8 cellular contexts compared by ENCODE assay signal in the genomic region with DNA sequence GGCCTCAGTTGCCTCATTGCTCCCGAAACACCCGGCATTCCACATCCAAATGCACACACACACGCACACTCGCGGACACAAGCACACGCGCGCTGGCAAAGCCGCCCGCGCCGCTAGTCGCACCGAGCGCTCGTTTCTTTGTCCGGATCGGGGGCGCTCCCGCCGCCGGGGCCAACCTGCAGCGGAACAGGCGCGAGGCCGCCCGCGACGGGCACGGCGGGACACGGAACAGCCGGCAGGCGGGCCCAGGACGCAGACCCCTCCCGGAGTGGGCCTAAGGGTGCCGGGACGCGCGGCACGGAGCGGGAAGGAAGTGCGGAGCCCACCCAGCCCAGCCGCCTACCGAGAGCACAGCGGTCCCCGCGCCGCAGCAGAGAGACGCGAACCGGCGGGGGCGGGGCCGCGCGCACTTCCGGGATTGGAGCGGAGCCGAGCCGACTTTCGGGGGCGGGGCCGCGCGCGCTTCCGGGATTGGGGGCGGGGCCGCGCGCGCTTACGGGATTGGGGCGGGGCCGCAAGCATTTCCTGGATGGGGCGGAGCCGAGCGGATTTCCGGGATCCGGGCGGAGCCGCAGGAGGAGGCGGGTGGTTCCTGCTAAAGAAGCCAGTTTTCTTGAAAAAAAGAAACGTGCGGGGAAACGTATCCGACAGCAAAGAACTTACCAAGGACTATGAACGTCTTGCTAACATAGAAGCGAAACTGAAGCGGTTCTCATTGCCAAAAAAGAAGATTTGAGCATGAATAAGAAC. TPM values are rescaled to one million over a fixed set of nuclear protein-coding genes. Genes with fewer than 3 reads are reported as not detected.
DNase-seq lines count a peak whose midpoint lies in the region; ATAC-seq and TF ChIP-seq lines count a peak whose summit lies in the region.

CYBC1 (minus strand) TSS at position 396 of the 750 bp plus-strand sequence. CDS start 1,498 bp downstream, outside the sequence.

- peaks cover 6% of the 10 kb centered on the region for H3K36me3 Mint-ChIP-seq in mesothelial cell of epicardium

- H3K4me3 ChIP-seq in OCI-LY3 (ENCODE audit: low read length), result peak within 1 kb of the TSS; percentile 81

- no peaks in the 10 kb centered on the region for H3K27me3 Mint-ChIP-seq in mesothelial cell of epicardium (ENCODE audit: low read depth)

- no peaks in the 10 kb centered on the region for H3K27me3 ChIP-seq in OCI-LY3 (ENCODE audit: low read depth, low read length)

- in situ Hi-C loops in endometrial microvascular endothelial cells (cut with HindIII; ENCODE audit: inconsistent ontology term, low pct_unique_long_range_greater_than_20kb, low sequenced_read_pairs), result no loop called here

- H3K9me3 ChIP-seq in OCI-LY3 (ENCODE audit: insufficient read depth, low read length), result no peaks in the 10 kb centered on the region

- H3K36me3 ChIP-seq in OCI-LY3 (replicated peaks; ENCODE audit: low read depth, low read length), result peaks cover 26% of the 10 kb centered on the region

- DNase-seq in COLO668 (lab: John Stamatoyannopoulos, UW; ENCODE audit: unreplicated experiment) (peak; percentile 93), HuH-7 (ENCODE audit: low spot score) (peak; percentile 93), mesothelial cell of epicardium (ENCODE audit: low spot score in 2 of 2, unreplicated experiment in 2 of 2) (peak; percentile 94 to 96)
- DNase-seq in activated CD8-positive, alpha-beta memory T cell treated with anti-CD3 and anti-CD28 coated beads, Interleukin-2, amount 50 U/mL, for 4 hours, result peak; percentile 95
- DNase-seq in stimulated activated CD8-positive, alpha-beta memory T cell treated with anti-CD3 and anti-CD28 coated beads, Interleukin-15, amount 100 ng/mL, for 24 hours (ENCODE audit: low read depth), result peak; percentile 97

- peak within 1 kb of the TSS; percentile 97 for H3K27ac ChIP-seq in OCI-LY3 (ENCODE audit: low read length)

- H3K79me2 ChIP-seq in OCI-LY3 (ENCODE audit: low read length), result peaks cover 41% of the 10 kb centered on the region

- peaks cover 19% of the 10 kb centered on the region for H4K20me1 ChIP-seq in OCI-LY3 (ENCODE audit: insufficient read depth, low read length)

- peak within 1 kb of the TSS; percentile 96 for H3K27ac Mint-ChIP-seq in mesothelial cell of epicardium

- H3K4me3 Mint-ChIP-seq in mesothelial cell of epicardium, result peak within 1 kb of the TSS; percentile 75

- peaks cover 19% of the 10 kb centered on the region for H3K4me1 Mint-ChIP-seq in mesothelial cell of epicardium

- ATAC-seq in GM21381 (IDR thresholded peaks at IDR 0.05; ENCODE audit: unreplicated experiment), result peak; percentile 66

- H3K9ac ChIP-seq in OCI-LY3 (ENCODE audit: low read length), result peak within 1 kb of the TSS; percentile 89

- peaks cover 5% of the 10 kb centered on the region for H3K9me3 Mint-ChIP-seq in mesothelial cell of epicardium

- H3K4me1 ChIP-seq in OCI-LY3 (ENCODE audit: low read length), result peaks cover 20% of the 10 kb centered on the region

- H2AFZ ChIP-seq in OCI-LY3 (ENCODE audit: low read depth, low read length), result peak within 1 kb of the TSS; percentile 47; the same call in 1 of the 2 replicates

- no peak; the same call in 1 of the 2 replicates for TF ChIP-seq CTCF in OCI-LY3 (IDR thresholded peaks at IDR 0.05; ENCODE audit: low read depth, low read length)
- no peak for TF ChIP-seq CTCF in mesothelial cell of epicardium (IDR thresholded peaks at IDR 0.05; ENCODE audit: unreplicated experiment)

- H3K4me2 ChIP-seq in OCI-LY3 (ENCODE audit: low read length), result peak within 1 kb of the TSS; percentile 100

RNA-seq across cellular contexts. Expression of gene CYBC1, which starts in this region (rescaled TPM):
- total RNA-seq in endometrial microvascular endothelial cells (ENCODE audit: inconsistent ontology term) (91.5 TPM), mesothelial cell of epicardium (86.7 to 93.0 TPM (median 88.1 TPM) in 3 replicates)

Comparison
In these comparisons a context has a peak if more than half of its experiments do, and no peak if none do; other contexts are left out.
1. Peak in every context shown above with its lines: DNase-seq, ATAC-seq, H3K4me3 ChIP-seq and H3K27ac ChIP-seq.